Comparison of ENCODE assay signal across 10 cellular contexts in the genomic region with DNA sequence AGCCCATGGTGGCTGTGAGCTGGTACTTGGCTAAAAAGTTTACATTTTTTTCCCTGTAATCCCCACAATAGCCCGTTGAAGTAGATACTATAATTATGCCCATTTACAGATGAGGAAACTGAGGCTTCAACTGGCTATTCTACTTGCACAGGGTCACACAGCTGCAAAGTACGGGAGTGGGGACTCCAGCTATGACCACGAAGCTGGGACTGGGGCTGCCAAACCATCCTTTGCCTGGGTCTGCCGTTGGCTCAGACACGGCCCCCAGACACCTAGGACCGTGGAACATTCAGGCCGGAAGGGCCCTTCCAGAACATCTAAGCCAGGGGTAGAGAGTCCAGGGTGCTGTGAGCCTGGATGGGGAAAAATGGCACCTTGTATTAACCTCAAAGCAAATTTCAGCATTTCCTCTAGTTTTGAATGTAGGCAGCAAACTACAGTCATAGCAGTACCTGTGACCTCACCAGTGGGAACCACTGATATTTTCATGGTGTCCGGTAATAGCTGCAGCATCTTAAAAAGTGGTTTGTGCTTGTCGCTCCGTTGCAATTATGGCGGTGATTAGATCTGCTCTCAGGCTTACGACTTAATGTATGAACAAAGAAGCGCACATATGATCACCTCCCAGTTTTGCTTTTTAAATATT. TPM values are rescaled to one million over a fixed set of nuclear protein-coding genes. Genes with fewer than 3 reads are reported as not detected.
DNase-seq lines count a peak whose midpoint lies in the region; ATAC-seq lines count a peak whose summit lies in the region.
"Had no signal": no experiment of that assay in that cellular context is flagged by ENCODE, and none has a peak within 500 bp of the region (broad histone marks: within the 10 kb centered on the region; RNA-seq: fewer than 3 reads in every experiment).

No MANE protein-coding gene starts in this region.

- ATAC-seq in GM18502 (IDR thresholded peaks at IDR 0.05; ENCODE audit: poor library complexity, unreplicated experiment) = peak; percentile 70
- peak; percentile 67 for ATAC-seq in HG02938 (IDR thresholded peaks at IDR 0.05; ENCODE audit: unreplicated experiment)
- ATAC-seq: HCT116, left lung had no signal

- POLR2A ChIA-PET in activated CD4-positive, alpha-beta memory T cell treated with anti-CD3 and anti-CD28 coated beads, Interleukin-2, amount 10 ng/mL, durations not matched to agents 7 days and 5 days (lab: Charles Lee) = no interaction called here

- no peaks in the 10 kb centered on the region for H3K36me3 Mint-ChIP-seq in activated CD4-positive, alpha-beta memory T cell treated with anti-CD3 and anti-CD28 coated beads, Interleukin-2, amount 10 ng/mL, durations not matched to agents 7 days and 5 days (ENCODE audit: low read depth)

- no peak overlapping the region for H3K4me3 Mint-ChIP-seq in activated CD4-positive, alpha-beta memory T cell treated with anti-CD3 and anti-CD28 coated beads, Interleukin-2, amount 10 ng/mL, durations not matched to agents 7 days and 5 days

- CTCF ChIA-PET in activated CD4-positive, alpha-beta memory T cell treated with anti-CD3 and anti-CD28 coated beads, Interleukin-2, amount 10 ng/mL, durations not matched to agents 7 days and 5 days (lab: Charles Lee) = interaction anchor here (1.5 kb wide), 1 partner anchor 38 kb away, joined by 5 read pairs; no protein-coding TSS in a partner anchor

- no peaks in the 10 kb centered on the region for H3K9me3 Mint-ChIP-seq in activated CD4-positive, alpha-beta memory T cell treated with anti-CD3 and anti-CD28 coated beads, Interleukin-2, amount 10 ng/mL, durations not matched to agents 7 days and 5 days

- DNase-seq in GM19240 (ENCODE audit: insufficient read length, low spot score) (peak; percentile 52), NCI-H187 treated with DMSO at 0.1 percent for 48 hours (lab: John Stamatoyannopoulos, UW) (no peak), NAMALWA (ENCODE audit: low spot score) (no peak), NCI-H69 (lab: John Stamatoyannopoulos, UW) (no peak), SKM-1 treated with dmso at 0.1 percent for 144 hours (lab: John Stamatoyannopoulos, UW; ENCODE audit: unreplicated experiment) (no peak)
- DNase-seq in activated CD4-positive, alpha-beta memory T cell treated with anti-CD3 and anti-CD28 coated beads, Interleukin-2, amount 10 ng/mL, durations not matched to agents 7 days and 5 days = peak; percentile 39

- peaks cover 55% of the 10 kb centered on the region for H3K27me3 Mint-ChIP-seq in activated CD4-positive, alpha-beta memory T cell treated with anti-CD3 and anti-CD28 coated beads, Interleukin-2, amount 10 ng/mL, durations not matched to agents 7 days and 5 days

- H3K4me1 Mint-ChIP-seq in activated CD4-positive, alpha-beta memory T cell treated with anti-CD3 and anti-CD28 coated beads, Interleukin-2, amount 10 ng/mL, durations not matched to agents 7 days and 5 days = peaks cover 28% of the 10 kb centered on the region

- H3K27ac Mint-ChIP-seq in activated CD4-positive, alpha-beta memory T cell treated with anti-CD3 and anti-CD28 coated beads, Interleukin-2, amount 10 ng/mL, durations not matched to agents 7 days and 5 days = no peak overlapping the region

RNA-seq across cellular contexts. Expression of a gene that starts 4.3 kb away (rescaled TPM):
- 1 to 10 TPM; 2.0 to 2.6 TPM for total RNA-seq in activated CD4-positive, alpha-beta memory T cell treated with anti-CD3 and anti-CD28 coated beads, Interleukin-2, amount 10 ng/mL, durations not matched to agents 7 days and 5 days

RNA-seq across cellular contexts. Expression of a gene that starts 6.7 kb away (rescaled TPM):
- total RNA-seq in activated CD4-positive, alpha-beta memory T cell treated with anti-CD3 and anti-CD28 coated beads, Interleukin-2, amount 10 ng/mL, durations not matched to agents 7 days and 5 days = 10 to 100 TPM; 34.7 to 38.9 TPM

RNA-seq across cellular contexts. Expression of a gene that starts 31.8 kb away (rescaled TPM):
- total RNA-seq in activated CD4-positive, alpha-beta memory T cell treated with anti-CD3 and anti-CD28 coated beads, Interleukin-2, amount 10 ng/mL, durations not matched to agents 7 days and 5 days = 10 to 100 TPM; 15.9 to 17.3 TPM

RNA-seq across cellular contexts. Expression of a gene that starts 45.3 kb away (rescaled TPM):
- total RNA-seq in activated CD4-positive, alpha-beta memory T cell treated with anti-CD3 and anti-CD28 coated beads, Interleukin-2, amount 10 ng/mL, durations not matched to agents 7 days and 5 days = 10 to 100 TPM; 15.6 to 20.2 TPM

Comparison
In these comparisons a context has a peak if more than half of its experiments do, and no peak if none do; other contexts are left out.
1. DNase-seq: peak in GM19240 (single experiment) and activated CD4-positive, alpha-beta memory T cell treated with anti-CD3 and anti-CD28 coated beads, Interleukin-2, amount 10 ng/mL, durations not matched to agents 7 days and 5 days (single experiment); none in NCI-H187 treated with DMSO at 0.1 percent for 48 hours (single experiment), NAMALWA (single experiment), NCI-H69 (single experiment) and SKM-1 treated with dmso at 0.1 percent for 144 hours (single experiment).